Comparison of ENCODE assay signal across 8 cellular contexts in genomic region chr9:132878695-132879064, GRCh38. TPM values are rescaled to one million over a fixed set of nuclear protein-coding genes. Genes with fewer than 3 reads are reported as not detected.
A peak's percentile ranks its signal among the peaks of the same experiment; 100 is the strongest.
DNase-seq lines count a peak whose midpoint lies in the region; ATAC-seq and TF ChIP-seq lines count a peak whose summit lies in the region.

TSS of gene SPACA9 (plus strand) at chr9:132878898. CDS start at chr9:132883948, 5,050 bp downstream.

- H3K4me3 ChIP-seq in OCI-LY3 (ENCODE audit: low read length) (peak within 1 kb of the TSS; percentile 97), adrenal gland (peak within 1 kb of the TSS; percentile 63 to 95 (median 82)), ovary (peak within 1 kb of the TSS; percentile 78)

- intact Hi-C loops in adrenal gland (cut with DNase I) (loop anchor here in 1 of 2 donors (10.0 kb wide), 1 partner anchor 204 kb away; the partner anchor contains the start of gene GTF3C4), Right ventricle myocardium superior (cut with DNase I) (no loop called here), ovary (cut with DNase I) (no loop called here)

- TF ChIP-seq EP300 in ovary (IDR thresholded peaks at IDR 0.05) = no peak

- TF ChIP-seq CTCF in OCI-LY3 (IDR thresholded peaks at IDR 0.05; ENCODE audit: low read depth, low read length) (no peak), adrenal gland (IDR thresholded peaks at IDR 0.05) (no peak), ovary (IDR thresholded peaks at IDR 0.05) (no peak)

- H3K9me3 ChIP-seq in OCI-LY3 (ENCODE audit: insufficient read depth, low read length) (no peaks in the 10 kb centered on the region), adrenal gland (replicated peaks in 1 of 3) (no peaks in the 10 kb centered on the region), ovary (no peaks in the 10 kb centered on the region)

- DNase-seq in NCI-H146 (lab: John Stamatoyannopoulos, UW) (peak; percentile 32), NCI-H146 treated with DMSO at 0.1 percent for 48 hours (lab: John Stamatoyannopoulos, UW; ENCODE audit: unreplicated experiment) (no peak), adrenal gland (peak; percentile 57 to 82 (median 66)), Right ventricle myocardium superior (peak; percentile 85), ovary (peak; percentile 73 to 84 (median 76)), NCI-H187 treated with DMSO at 0.1 percent for 48 hours (lab: John Stamatoyannopoulos, UW) (no peak), Kasumi-1 (lab: John Stamatoyannopoulos, UW) (no peak)

- peaks cover 15% of the 10 kb centered on the region for H3K4me1 ChIP-seq in OCI-LY3 (ENCODE audit: low read length)
- H3K4me1 ChIP-seq in adrenal gland (replicated peaks in 1 of 2) = peaks cover 4 to 8% of the 10 kb centered on the region in 2 donors
- peaks cover 4% of the 10 kb centered on the region for H3K4me1 ChIP-seq in ovary (ENCODE audit: insufficient read depth)

- H3K9ac ChIP-seq in OCI-LY3 (ENCODE audit: low read length) = peak within 1 kb of the TSS; percentile 90

- H3K27me3 ChIP-seq in OCI-LY3 (ENCODE audit: low read depth, low read length) = no peaks in the 10 kb centered on the region
- H3K27me3 ChIP-seq in adrenal gland = no peaks in the 10 kb centered on the region
- H3K27me3 ChIP-seq in ovary = no peaks in the 10 kb centered on the region

- WGBS in adrenal gland, 4 donors = 0 to 2% (median 1%) methylated on average over 9 to 28 of the region's 28 CpGs
- WGBS in ovary, 3 donors = 1% methylated on average over 28 of the region's 28 CpGs

- TF ChIP-seq POLR2A in adrenal gland (IDR thresholded peaks at IDR 0.05) (no peak), ovary (IDR thresholded peaks at IDR 0.05) (no peak)

- peak within 1 kb of the TSS; percentile 95 for H2AFZ ChIP-seq in OCI-LY3 (ENCODE audit: low read depth, low read length)

- peak within 1 kb of the TSS; percentile 25; the same call in 1 of the 2 replicates for H3K27ac ChIP-seq in OCI-LY3 (ENCODE audit: low read length)
- peak within 1 kb of the TSS in 3 of 5 donors; percentile 47 to 78 (median 71) for H3K27ac ChIP-seq in adrenal gland
- H3K27ac ChIP-seq in ovary = peak within 1 kb of the TSS; percentile 27 to 36

- no peaks in the 10 kb centered on the region for H3K79me2 ChIP-seq in OCI-LY3 (ENCODE audit: low read length)

- H3K36me3 ChIP-seq in OCI-LY3 (replicated peaks; ENCODE audit: low read depth, low read length) (no peaks in the 10 kb centered on the region), adrenal gland (replicated peaks in 1 of 2) (no peaks in the 10 kb centered on the region), ovary (no peaks in the 10 kb centered on the region)

- peak within 1 kb of the TSS; percentile 65 for H3K4me2 ChIP-seq in OCI-LY3 (ENCODE audit: low read length)

- H4K20me1 ChIP-seq in OCI-LY3 (ENCODE audit: insufficient read depth, low read length) = no peaks in the 10 kb centered on the region

- peak; percentile 91 for ATAC-seq in Right ventricle myocardium superior (ENCODE audit: poor library complexity)

RNA-seq across cellular contexts. Expression of gene SPACA9, which starts in this region (rescaled TPM):
- total RNA-seq in adrenal gland = 10 to 100 TPM in 4 of 8 donors, 1 to 10 TPM in 4; 4.1 to 13.5 (median 9.4) TPM
- 10 to 100 TPM in 2 of 3 donors, 1 to 10 TPM in 1; 9.1 to 16.6 (median 14.2) TPM for polyA plus RNA-seq in adrenal gland
- total RNA-seq in Right ventricle myocardium superior = 3.5 TPM
- 10 to 100 TPM in 1 of 7 donors, 1 to 10 TPM in 6; 4.6 to 22.4 (median 8.6) TPM for total RNA-seq in ovary
- 10 to 100 TPM in 1 of 2 donors, 1 to 10 TPM in 1; 8.2 to 10.8 TPM for polyA plus RNA-seq in ovary

Comparison
In these comparisons a context has a peak if more than half of its experiments do, and no peak if none do; other contexts are left out.
1. DNase-seq: peak in NCI-H146 (single experiment), adrenal gland (7 of 7), Right ventricle myocardium superior (single experiment) and ovary (5 of 5); none in NCI-H146 treated with DMSO at 0.1 percent for 48 hours (single experiment), NCI-H187 treated with DMSO at 0.1 percent for 48 hours (single experiment) and Kasumi-1 (0 of 2).
2. Peak in every context shown above with its lines, with median percentiles within 50 percentile points of each other: H3K27ac ChIP-seq and H3K4me3 ChIP-seq.